8 cellular contexts compared by ENCODE assay signal in the genomic region with DNA sequence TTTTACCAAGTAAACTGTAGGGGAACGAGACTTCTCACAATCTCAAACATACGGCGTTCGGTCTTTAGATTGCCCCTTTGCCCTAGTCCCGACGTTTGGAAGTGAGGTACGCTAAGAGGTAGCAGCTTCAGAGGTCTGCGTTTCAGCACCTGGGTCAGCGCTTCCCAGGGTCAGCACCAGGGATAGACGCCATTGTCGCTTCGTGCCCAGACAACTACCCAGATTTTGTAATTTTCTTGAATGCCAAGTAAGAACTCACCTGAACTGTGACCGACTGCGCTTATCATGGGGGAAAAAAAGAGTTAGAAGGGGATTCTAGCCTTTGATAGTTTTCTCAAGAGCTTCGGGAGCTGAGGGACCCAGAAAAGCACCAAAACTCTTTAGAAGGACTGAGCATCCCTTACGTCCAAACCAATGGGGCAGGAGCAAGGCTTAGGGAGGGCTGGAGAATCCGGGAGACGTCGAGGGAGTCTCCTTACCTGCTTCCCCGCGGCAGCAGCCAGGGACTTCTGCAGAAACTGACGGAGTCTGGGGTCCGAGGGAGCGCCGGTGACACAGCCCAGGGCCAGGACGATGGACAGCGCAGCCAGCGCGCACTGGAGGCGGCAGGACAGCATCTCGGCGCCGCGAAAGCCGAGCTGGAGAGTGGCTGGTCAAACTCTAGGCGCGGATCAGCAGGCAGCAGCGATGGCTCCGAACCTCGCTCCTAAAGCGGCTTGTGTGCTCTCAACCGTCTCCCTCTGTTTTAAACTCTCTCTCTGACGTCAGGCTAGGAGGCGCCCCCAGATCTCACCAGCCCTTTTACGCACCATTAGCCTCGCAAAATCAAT. TPM values are rescaled to one million over a fixed set of nuclear protein-coding genes. Genes with fewer than 3 reads are reported as not detected.
DNase-seq lines count a peak whose midpoint lies in the region; ATAC-seq and TF ChIP-seq lines count a peak whose summit lies in the region.

A gene (minus strand): TSS at position 720 of the 830 bp plus-strand sequence. CDS start 103 bp downstream, at position 617.

- intact Hi-C loops in body of pancreas (cut with DNase I) (no loop called here), left lung (cut with DNase I) (loop anchor here in 1 of 2 donors (10.0 kb wide), 1 partner anchor 445 kb away; no protein-coding TSS in a partner anchor)

- H3K9me3 ChIP-seq in body of pancreas (no peaks in the 10 kb centered on the region), left lung (no peaks in the 10 kb centered on the region)

- no peak for TF ChIP-seq POLR2A in body of pancreas (IDR thresholded peaks at IDR 0.05)

- no peaks in the 10 kb centered on the region for H3K4me1 ChIP-seq in body of pancreas
- H3K4me1 ChIP-seq in left lung: no peaks in the 10 kb centered on the region

- no peaks in the 10 kb centered on the region for H3K36me3 ChIP-seq in body of pancreas (replicated peaks in 1 of 2; ENCODE audit: insufficient read depth in 1 of 2, low read depth in 2 of 2)
- no peaks in the 10 kb centered on the region for H3K36me3 ChIP-seq in left lung

- peak; percentile 37 for DNase-seq in AG10803 (ENCODE audit: low read depth)
- peak; percentile 11 for DNase-seq in Jurkat, Clone E6-1 (ENCODE audit: low read depth, low spot score)
- peak; percentile 41 to 57 (median 44) for DNase-seq in body of pancreas
- peak; percentile 36 to 68 for DNase-seq in left lung

- no peaks in the 10 kb centered on the region for H3K27me3 ChIP-seq in body of pancreas
- peaks cover 18 to 73% of the 10 kb centered on the region in 2 donors for H3K27me3 ChIP-seq in left lung

- TF ChIP-seq CTCF in AG10803 (conservative IDR thresholded peaks at IDR 0.05; ENCODE audit: low read length) (no peak), body of pancreas (IDR thresholded peaks at IDR 0.05) (no peak), left lung (IDR thresholded peaks at IDR 0.05) (no peak)

- 6 to 10% methylated on average over 32 to 46 of the region's 46 CpGs for WGBS in body of pancreas, 2 donors

- no peak within 1 kb of the TSS for H3K27ac ChIP-seq in body of pancreas
- H3K27ac ChIP-seq in left lung: no peak within 1 kb of the TSS

- H3K4me3 ChIP-seq in AG10803 (ENCODE audit: low read length) (no peak within 1 kb of the TSS), body of pancreas (no peak within 1 kb of the TSS), left lung (no peak within 1 kb of the TSS)
- no peak within 1 kb of the TSS for H3K4me3 ChIP-seq in Jurkat, Clone E6-1 (ENCODE audit: low read length)

- ATAC-seq in body of pancreas (no peak), left lung (peak; percentile 84), HG02852 (IDR thresholded peaks at IDR 0.05; ENCODE audit: unreplicated experiment) (no peak), HG02884 (IDR thresholded peaks at IDR 0.05; ENCODE audit: unreplicated experiment) (no peak), HG03108 (IDR thresholded peaks at IDR 0.05; ENCODE audit: unreplicated experiment) (no peak), HG03159 (IDR thresholded peaks at IDR 0.05; ENCODE audit: unreplicated experiment) (no peak)

RNA-seq across cellular contexts. Expression of the gene that starts here (rescaled TPM):
- polyA plus RNA-seq in Jurkat, Clone E6-1 (2012; ENCODE audit: insufficient read depth, insufficient read length): not detected
- total RNA-seq in body of pancreas: 100 to 1,000 TPM; 482 to 738 TPM
- not detected for total RNA-seq in left lung

Comparison
In these comparisons a context has a peak if more than half of its experiments do, and no peak if none do; other contexts are left out.
1. RNA of the gene that starts here (total RNA-seq): 482 to 738 TPM in body of pancreas; not detected in left lung; every median in the first group is over 100 times any median in the second.
2. Peak in DNase-seq and ATAC-seq in left lung; RNA of the gene not detected or under 1 TPM.
3. Peak in every context shown above with its lines, with median percentiles within 50 percentile points of each other: DNase-seq.